ENCODE assay signal across 1 cellular context in the genomic region with DNA sequence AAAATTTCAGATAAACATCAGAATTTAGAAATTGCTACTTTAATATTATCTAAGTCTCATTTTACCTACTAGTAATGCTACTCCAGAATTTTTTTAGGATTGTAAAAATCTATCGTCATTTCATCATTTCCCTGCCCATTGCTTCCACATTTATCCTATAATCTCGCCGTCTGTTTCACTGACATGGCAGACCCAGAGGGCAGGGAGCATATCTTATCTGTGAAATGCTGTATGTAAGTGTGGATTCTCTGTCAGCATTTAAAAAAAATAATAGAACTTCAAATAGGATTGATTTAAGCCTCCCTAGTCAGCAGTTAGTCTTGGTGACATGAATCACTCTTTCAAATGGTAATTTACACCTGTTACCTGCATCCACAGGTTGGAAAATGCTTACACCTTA.
TF ChIP-seq lines count a peak whose summit lies in the region.

No MANE protein-coding gene starts in this region.

TF ChIP-seq in HCT116, 20 proteins besides CTCF, POLR2A, EP300 and RAD21 (continued from another document):
- TF ChIP-seq TCF7L2 (IDR thresholded peaks at IDR 0.05; ENCODE audit: borderline replicate concordance, extremely low read depth, insufficient read depth, insufficient read length) (no peak), EGR1 (IDR thresholded peaks at IDR 0.05; ENCODE audit: low read depth) (no peak), EZH2phosphoT487 (IDR thresholded peaks at IDR 0.05; ENCODE audit: borderline replicate concordance) (no peak)
TF ChIP-seq in HCT116: peak in this region for 0.
